14 cellular contexts compared by ENCODE assay signal in genomic region chr2:183089192-183089851, GRCh38. TPM values are rescaled to one million over a fixed set of nuclear protein-coding genes. Genes with fewer than 3 reads are reported as not detected.
DNase-seq lines count a peak whose midpoint lies in the region; ATAC-seq, FAIRE-seq and TF ChIP-seq lines count a peak whose summit lies in the region.
"Had no signal": no experiment of that assay in that cellular context is flagged by ENCODE, and none has a peak within 500 bp of the region (broad histone marks: within the 10 kb centered on the region; RNA-seq: fewer than 3 reads in every experiment).

No MANE protein-coding gene starts in this region.

- H3K9me3 Mint-ChIP-seq in stimulated activated naive CD8-positive, alpha-beta T cell treated with anti-CD3 and anti-CD28 coated beads, Interleukin-15, amount 100 ng/mL, for 72 hours: no peaks in the 10 kb centered on the region
- H3K9me3 Mint-ChIP-seq: activated naive CD4-positive, alpha-beta T cell treated with anti-CD3 and anti-CD28 coated beads, Interleukin-2, amount 50 U/mL, for 72 hours had no signal

- CTCF ChIA-PET in HepG2 (lab: Yijun Ruan, JAX; ENCODE audit: low intra/inter-chr PET ratio, low total read pairs): no interaction called here

- H3K4me3 Mint-ChIP-seq in stimulated activated naive CD8-positive, alpha-beta T cell treated with anti-CD3 and anti-CD28 coated beads, Interleukin-15, amount 100 ng/mL, for 72 hours: no peak overlapping the region
- H3K4me3 Mint-ChIP-seq: activated CD4-positive, alpha-beta T cell treated with anti-CD3 and anti-CD28 coated beads for 36 hours had no signal

- no peak overlapping the region for H3K27ac ChIP-seq in HepG2 (ENCODE audit: extremely low read length, insufficient read depth, low read length)
- no peak overlapping the region for H3K27ac ChIP-seq in stomach
- no peak overlapping the region for H3K27ac ChIP-seq in MM.1S (ENCODE audit: low read length)
- H3K27ac ChIP-seq: gastroesophageal sphincter had no signal

- POLR2A ChIA-PET in HepG2 (lab: Yijun Ruan, JAX): interaction anchor here (1.6 kb wide), 1 partner anchor 11 kb away, joined by 6 read pairs; the partner anchor contains the start of gene DUSP19

- H3K9ac ChIP-seq in HepG2 (ENCODE audit: insufficient read depth, low read depth, low read length): peak overlapping the region; percentile 0; the same call in 1 of the 2 replicates
- H3K9ac ChIP-seq in MM.1S (ENCODE audit: low read length): no peak overlapping the region

- no peaks in the 10 kb centered on the region for H3K9me3 ChIP-seq in HepG2 (ENCODE audit: low read length)
- no peaks in the 10 kb centered on the region for H3K9me3 ChIP-seq in stomach
- H3K9me3 ChIP-seq in MM.1S (replicated peaks; ENCODE audit: insufficient read depth, low read length): no peaks in the 10 kb centered on the region
- H3K9me3 ChIP-seq: gastroesophageal sphincter had no signal

- H3K27me3 ChIP-seq in HepG2 (ENCODE audit: control insufficient read depth in 1 of 2, insufficient read depth in 2 of 2, low read length in 2 of 2): no peaks in the 10 kb centered on the region
- H3K27me3 ChIP-seq in stomach: no peaks in the 10 kb centered on the region
- no peaks in the 10 kb centered on the region for H3K27me3 ChIP-seq in MM.1S (replicated peaks; ENCODE audit: insufficient read depth, low read length)
- H3K27me3 ChIP-seq: gastroesophageal sphincter had no signal

- H3K27ac Mint-ChIP-seq in stimulated activated naive CD8-positive, alpha-beta T cell treated with anti-CD3 and anti-CD28 coated beads, Interleukin-15, amount 100 ng/mL, for 72 hours: no peak overlapping the region
- H3K27ac Mint-ChIP-seq: activated CD4-positive, alpha-beta T cell treated with anti-CD3 and anti-CD28 coated beads for 36 hours; activated naive CD4-positive, alpha-beta T cell treated with anti-CD3 and anti-CD28 coated beads, Interleukin-2, amount 50 U/mL, for 72 hours had no signal

- in situ Hi-C loops in HepG2 (cut with HindIII; ENCODE audit: extremely low pct_ligation_motif_present, low pct_unique_long_range_greater_than_20kb): no loop called here

- DNase-seq in HepG2 (ENCODE audit: low spot score) (no peak), stomach (no peak), middle frontal gyrus (ENCODE audit: extremely low spot score, low spot score) (no peak), MM.1S (no peak)
- DNase-seq in stimulated activated naive CD8-positive, alpha-beta T cell treated with anti-CD3 and anti-CD28 coated beads, Interleukin-15, amount 100 ng/mL, for 72 hours: no peak
- DNase-seq: activated CD4-positive, alpha-beta T cell treated with anti-CD3 and anti-CD28 coated beads for 36 hours; NCI-H2081 treated with DMSO at 0.1 percent for 48 hours; SHP77 had no signal

- ATAC-seq in GM19023 (IDR thresholded peaks at IDR 0.05; ENCODE audit: unreplicated experiment): peak; percentile 51
- ATAC-seq in GM21825 (IDR thresholded peaks at IDR 0.05; ENCODE audit: unreplicated experiment): peak; percentile 49
- peak; percentile 41 for ATAC-seq in HG03457 (IDR thresholded peaks at IDR 0.05; ENCODE audit: unreplicated experiment)
- ATAC-seq in HepG2: 0 out of 3 replicates have a peak, but pooled peaks have one; percentile 27
- ATAC-seq in stimulated activated naive CD8-positive, alpha-beta T cell treated with anti-CD3 and anti-CD28 coated beads, Interleukin-15, amount 100 ng/mL, for 72 hours: no peak
- ATAC-seq: activated CD4-positive, alpha-beta T cell treated with anti-CD3 and anti-CD28 coated beads for 36 hours; activated naive CD4-positive, alpha-beta T cell treated with anti-CD3 and anti-CD28 coated beads, Interleukin-2, amount 50 U/mL, for 72 hours; gastroesophageal sphincter had no signal

- TF ChIP-seq EP300 in HepG2 (IDR thresholded peaks at IDR 0.05; ENCODE audit: low read depth in 2 of 2, low read length in 2 of 2) (no peak), HepG2 (CRISPR knock-in tag; IDR thresholded peaks at IDR 0.05; ENCODE audit: borderline replicate concordance) (no peak), stomach (IDR thresholded peaks at IDR 0.05) (no peak)

- H3K4me2 ChIP-seq in HepG2 (ENCODE audit: low read depth, low read length) (peak overlapping the region; percentile 48), MM.1S (ENCODE audit: low read depth, low read length) (no peak overlapping the region)

- H4K20me1 ChIP-seq in HepG2 (ENCODE audit: insufficient read depth, low read length) (no peaks in the 10 kb centered on the region), MM.1S (ENCODE audit: insufficient read depth, low read length) (no peaks in the 10 kb centered on the region)

- no peaks in the 10 kb centered on the region for H3K4me1 Mint-ChIP-seq in stimulated activated naive CD8-positive, alpha-beta T cell treated with anti-CD3 and anti-CD28 coated beads, Interleukin-15, amount 100 ng/mL, for 72 hours
- H3K4me1 Mint-ChIP-seq: activated CD4-positive, alpha-beta T cell treated with anti-CD3 and anti-CD28 coated beads for 36 hours had no signal

- H3K36me3 ChIP-seq in HepG2 (replicated peaks in 1 of 2; ENCODE audit: control insufficient read depth in 1 of 2, insufficient read depth in 2 of 2, low read length in 2 of 2): no peaks in the 10 kb centered on the region
- no peaks in the 10 kb centered on the region for H3K36me3 ChIP-seq in stomach
- H3K36me3 ChIP-seq in MM.1S (replicated peaks; ENCODE audit: insufficient read depth, low read length): no peaks in the 10 kb centered on the region

- no peaks in the 10 kb centered on the region for H3K27me3 Mint-ChIP-seq in stimulated activated naive CD8-positive, alpha-beta T cell treated with anti-CD3 and anti-CD28 coated beads, Interleukin-15, amount 100 ng/mL, for 72 hours
- H3K27me3 Mint-ChIP-seq: activated CD4-positive, alpha-beta T cell treated with anti-CD3 and anti-CD28 coated beads for 36 hours had no signal

- H3K4me1 ChIP-seq in HepG2 (ENCODE audit: insufficient read depth, low read length): peaks cover 18% of the 10 kb centered on the region
- H3K4me1 ChIP-seq in stomach: peaks cover 0 to under 1% (median 0%) of the 10 kb centered on the region in 4 donors
- H3K4me1 ChIP-seq in MM.1S (ENCODE audit: low read length): no peaks in the 10 kb centered on the region

- H3K9me2 ChIP-seq in MM.1S (replicated peaks; ENCODE audit: insufficient read depth, low read length): no peaks in the 10 kb centered on the region

- intact Hi-C loops in HepG2 (cut with micrococcal nuclease; ENCODE audit: unreplicated experiment): no loop called here
- intact Hi-C loops in stomach (cut with DNase I; ENCODE audit: low total_unique reads): no loop called here

- H3K4me3 ChIP-seq in HepG2 (replicated peaks in 1 of 3; ENCODE audit: insufficient read depth in 1 of 3, low read depth in 2 of 3, low read length in 3 of 3): peak overlapping the region in 2 of 3 experiments; percentile 2 to 17; a peak in 2 of 6 replicates
- no peak overlapping the region for H3K4me3 ChIP-seq in stomach
- no peak overlapping the region for H3K4me3 ChIP-seq in MM.1S (ENCODE audit: low read length)
- H3K4me3 ChIP-seq: gastroesophageal sphincter had no signal

- BruUV-seq in HepG2 (replicated peaks; lab: Mats Ljungman, UMichigan): no TSS peak

- H2AFZ ChIP-seq in HepG2 (ENCODE audit: low read length) (peak overlapping the region; percentile 78), MM.1S (ENCODE audit: low read length) (no peak overlapping the region)

- TF ChIP-seq CTCF in HepG2 (CRISPR knock-in tag; IDR thresholded peaks at IDR 0.05) (no peak), stomach (IDR thresholded peaks at IDR 0.05) (no peak), MM.1S (IDR thresholded peaks at IDR 0.05; ENCODE audit: low read length) (no peak)

- no peaks in the 10 kb centered on the region for H3F3A ChIP-seq in MM.1S (ENCODE audit: insufficient read depth, low read length)

- no peak for FAIRE-seq in HepG2 (lab: Jason Lieb, UNC)
- FAIRE-seq: colon had no signal

- H3K79me2 ChIP-seq in HepG2 (ENCODE audit: insufficient read depth, low read length) (no peaks in the 10 kb centered on the region), MM.1S (ENCODE audit: low read length) (no peaks in the 10 kb centered on the region)

- 75% methylated on average over 6 of the region's 6 CpGs for WGBS in HepG2 (ENCODE audit: low lambda C conversion rate)
- WGBS in stomach, 5 donors: 83 to 94% (median 92%) methylated on average over 6 of the region's 6 CpGs

- TF ChIP-seq POLR2A in HepG2 (IDR thresholded peaks at IDR 0.05; ENCODE audit: insufficient read depth in 1 of 2, low read depth in 2 of 2, low read length in 2 of 2) (no peak), stomach (IDR thresholded peaks at IDR 0.05) (no peak)

- TF ChIP-seq RAD21 in HepG2 (CRISPR knock-in tag; IDR thresholded peaks at IDR 0.05): no peak

RNA-seq across cellular contexts. Expression of gene DUSP19, which starts 10.8 kb away (rescaled TPM):
- total RNA-seq in HepG2 (2016; rRNA removed; fragmentation: Illumina TruSeq; extraction: Trizol) (1.9 and 3.9 TPM in 2 replicates), stomach (10 to 100 TPM in 1 of 5 donors, 1 to 10 TPM in 3, not detected in 1; 3.5 to 19.6 (median 4.9) TPM)
- 0.61 and 0.71 TPM in 2 replicates for total RNA-seq in HepG2 (2016; cell fraction: cytosol; rRNA removed; fragmentation: Illumina TruSeq; extraction: Trizol; ENCODE audit: low read depth)
- 2.0 and 4.5 TPM in 2 replicates for total RNA-seq in HepG2 (2016; cell fraction: insoluble cytoplasmic fraction; rRNA removed; fragmentation: Illumina TruSeq; extraction: Trizol)
- 0.90 and 1.3 TPM in 2 replicates for total RNA-seq in HepG2 (2016; cell fraction: membrane; rRNA removed; fragmentation: Illumina TruSeq; extraction: Trizol)
- 1.5 and 2.4 TPM in 2 replicates for total RNA-seq in HepG2 (2016; cell fraction: nucleus; rRNA removed; fragmentation: Illumina TruSeq; extraction: Trizol)
- polyA plus RNA-seq in HepG2 (2011; rRNA removed) (0.97 and 1.3 TPM in 2 replicates), stomach (1 to 10 TPM; 1.1 to 4.3 (median 1.7) TPM)
- polyA plus RNA-seq in HepG2 (2011; cell fraction: cytosol; rRNA removed): 0.52 and 1.1 TPM in 2 replicates
- polyA plus RNA-seq in HepG2 (2011; cell fraction: nucleus; rRNA removed): 0.24 and 0.38 TPM in 2 replicates
- 0.33 and 1.0 TPM in 2 replicates for polyA plus RNA-seq in HepG2 (2012)
- 0.24 and 0.43 TPM in 2 replicates for polyA plus RNA-seq in HepG2 (2016; cell fraction: cytosol; fragmentation: Illumina TruSeq; extraction: Trizol; ENCODE audit: low read depth)
- 1.8 and 2.0 TPM in 2 replicates for polyA plus RNA-seq in HepG2 (2016; cell fraction: insoluble cytoplasmic fraction; fragmentation: Illumina TruSeq; extraction: Trizol; ENCODE audit: low read depth)
- polyA plus RNA-seq in HepG2 (2016; cell fraction: membrane; fragmentation: Illumina TruSeq; extraction: Trizol; ENCODE audit: low read depth): 0.37 and 0.39 TPM in 2 replicates
- 1.00 and 1.4 TPM in 2 replicates for polyA plus RNA-seq in HepG2 (2016; cell fraction: nucleus; fragmentation: Illumina TruSeq; extraction: Trizol; ENCODE audit: insufficient read depth, low read depth)
- polyA minus RNA-seq in HepG2 (2011; rRNA and poly(A)+ RNA removed; ENCODE audit: low replicate concordance): 1.9 and 2.5 TPM in 2 replicates
- polyA minus RNA-seq in HepG2 (2011; cell fraction: cytosol; rRNA and poly(A)+ RNA removed): 0.97 and 1.4 TPM in 2 replicates
- polyA minus RNA-seq in HepG2 (2011; cell fraction: nucleus; rRNA and poly(A)+ RNA removed): 0.87 and 1.7 TPM in 2 replicates

RNA-seq across cellular contexts. Expression of gene NUP35, which starts 34.9 kb away (rescaled TPM):
- total RNA-seq in HepG2 (2016; rRNA removed; fragmentation: Illumina TruSeq; extraction: Trizol) (53.6 and 74.2 TPM in 2 replicates), stomach (10 to 100 TPM in 4 of 5 donors, 1 to 10 TPM in 1; 1.4 to 59.5 (median 43.3) TPM)
- 32.8 and 37.1 TPM in 2 replicates for total RNA-seq in HepG2 (2016; cell fraction: cytosol; rRNA removed; fragmentation: Illumina TruSeq; extraction: Trizol; ENCODE audit: low read depth)
- 52.9 and 74.2 TPM in 2 replicates for total RNA-seq in HepG2 (2016; cell fraction: insoluble cytoplasmic fraction; rRNA removed; fragmentation: Illumina TruSeq; extraction: Trizol)
- 24.1 and 28.1 TPM in 2 replicates for total RNA-seq in HepG2 (2016; cell fraction: membrane; rRNA removed; fragmentation: Illumina TruSeq; extraction: Trizol)
- total RNA-seq in HepG2 (2016; cell fraction: nucleus; rRNA removed; fragmentation: Illumina TruSeq; extraction: Trizol): 59.5 and 62.1 TPM in 2 replicates
- polyA plus RNA-seq in HepG2 (2011; rRNA removed) (14.8 and 16.9 TPM in 2 replicates), stomach (10 to 100 TPM in 2 of 3 donors, 1 to 10 TPM in 1; 8.0 to 11.3 (median 10.5) TPM)
- polyA plus RNA-seq in HepG2 (2011; cell fraction: cytosol; rRNA removed): 9.3 and 11.8 TPM in 2 replicates
- polyA plus RNA-seq in HepG2 (2011; cell fraction: nucleus; rRNA removed): 9.4 and 10.0 TPM in 2 replicates
- polyA plus RNA-seq in HepG2 (2012): 14.4 and 22.1 TPM in 2 replicates
- 6.6 and 7.0 TPM in 2 replicates for polyA plus RNA-seq in HepG2 (2016; cell fraction: cytosol; fragmentation: Illumina TruSeq; extraction: Trizol; ENCODE audit: low read depth)
- polyA plus RNA-seq in HepG2 (2016; cell fraction: insoluble cytoplasmic fraction; fragmentation: Illumina TruSeq; extraction: Trizol; ENCODE audit: low read depth): 63.4 and 70.6 TPM in 2 replicates
- 9.5 and 10.6 TPM in 2 replicates for polyA plus RNA-seq in HepG2 (2016; cell fraction: membrane; fragmentation: Illumina TruSeq; extraction: Trizol; ENCODE audit: low read depth)
- 31.7 and 32.9 TPM in 2 replicates for polyA plus RNA-seq in HepG2 (2016; cell fraction: nucleus; fragmentation: Illumina TruSeq; extraction: Trizol; ENCODE audit: insufficient read depth, low read depth)
- 26.4 and 36.9 TPM in 2 replicates for polyA minus RNA-seq in HepG2 (2011; rRNA and poly(A)+ RNA removed; ENCODE audit: low replicate concordance)
- 11.1 and 11.3 TPM in 2 replicates for polyA minus RNA-seq in HepG2 (2011; cell fraction: cytosol; rRNA and poly(A)+ RNA removed)
- 64.2 and 66.0 TPM in 2 replicates for polyA minus RNA-seq in HepG2 (2011; cell fraction: nucleus; rRNA and poly(A)+ RNA removed)

RNA-seq across cellular contexts. Expression of gene NCKAP1, which starts 51.1 kb away (rescaled TPM):
- total RNA-seq in HepG2 (2016; rRNA removed; fragmentation: Illumina TruSeq; extraction: Trizol): 96.3 and 160 TPM in 2 replicates
- 20.2 and 23.9 TPM in 2 replicates for total RNA-seq in HepG2 (2016; cell fraction: cytosol; rRNA removed; fragmentation: Illumina TruSeq; extraction: Trizol; ENCODE audit: low read depth)
- 89.4 and 158 TPM in 2 replicates for total RNA-seq in HepG2 (2016; cell fraction: insoluble cytoplasmic fraction; rRNA removed; fragmentation: Illumina TruSeq; extraction: Trizol)
- total RNA-seq in HepG2 (2016; cell fraction: membrane; rRNA removed; fragmentation: Illumina TruSeq; extraction: Trizol): 91.7 and 92.2 TPM in 2 replicates
- total RNA-seq in HepG2 (2016; cell fraction: nucleus; rRNA removed; fragmentation: Illumina TruSeq; extraction: Trizol): 100 and 105 TPM in 2 replicates
- 59.0 and 72.1 TPM in 2 replicates for polyA plus RNA-seq in HepG2 (2011; rRNA removed)
- 49.9 and 69.1 TPM in 2 replicates for polyA plus RNA-seq in HepG2 (2011; cell fraction: cytosol; rRNA removed)
- polyA plus RNA-seq in HepG2 (2011; cell fraction: nucleus; rRNA removed): 30.3 and 33.5 TPM in 2 replicates
- 70.3 and 73.4 TPM in 2 replicates for polyA plus RNA-seq in HepG2 (2012)
- polyA plus RNA-seq in HepG2 (2016; cell fraction: cytosol; fragmentation: Illumina TruSeq; extraction: Trizol; ENCODE audit: low read depth): 8.8 and 9.0 TPM in 2 replicates
- 118 and 121 TPM in 2 replicates for polyA plus RNA-seq in HepG2 (2016; cell fraction: insoluble cytoplasmic fraction; fragmentation: Illumina TruSeq; extraction: Trizol; ENCODE audit: low read depth)
- 34.3 and 37.5 TPM in 2 replicates for polyA plus RNA-seq in HepG2 (2016; cell fraction: membrane; fragmentation: Illumina TruSeq; extraction: Trizol; ENCODE audit: low read depth)
- 82.2 and 99.4 TPM in 2 replicates for polyA plus RNA-seq in HepG2 (2016; cell fraction: nucleus; fragmentation: Illumina TruSeq; extraction: Trizol; ENCODE audit: insufficient read depth, low read depth)
- polyA minus RNA-seq in HepG2 (2011; rRNA and poly(A)+ RNA removed; ENCODE audit: low replicate concordance): 34.6 and 53.5 TPM in 2 replicates
- polyA minus RNA-seq in HepG2 (2011; cell fraction: cytosol; rRNA and poly(A)+ RNA removed): 60.0 and 71.9 TPM in 2 replicates
- 145 and 163 TPM in 2 replicates for polyA minus RNA-seq in HepG2 (2011; cell fraction: nucleus; rRNA and poly(A)+ RNA removed)
- total RNA-seq in stomach: 100 to 1,000 TPM in 3 of 5 donors, 10 to 100 TPM in 2; 13.0 to 262 (median 100) TPM
- 10 to 100 TPM; 41.5 to 43.7 (median 43.7) TPM for polyA plus RNA-seq in stomach

Comparison
In these comparisons a context has a peak if more than half of its experiments do, and no peak if none do; other contexts are left out.
1. H3K4me3 ChIP-seq: peak in HepG2 (2 of 3); none in stomach (0 of 4) and MM.1S (single experiment).